ENCODE assay signal across 10 cellular contexts in the genomic region with DNA sequence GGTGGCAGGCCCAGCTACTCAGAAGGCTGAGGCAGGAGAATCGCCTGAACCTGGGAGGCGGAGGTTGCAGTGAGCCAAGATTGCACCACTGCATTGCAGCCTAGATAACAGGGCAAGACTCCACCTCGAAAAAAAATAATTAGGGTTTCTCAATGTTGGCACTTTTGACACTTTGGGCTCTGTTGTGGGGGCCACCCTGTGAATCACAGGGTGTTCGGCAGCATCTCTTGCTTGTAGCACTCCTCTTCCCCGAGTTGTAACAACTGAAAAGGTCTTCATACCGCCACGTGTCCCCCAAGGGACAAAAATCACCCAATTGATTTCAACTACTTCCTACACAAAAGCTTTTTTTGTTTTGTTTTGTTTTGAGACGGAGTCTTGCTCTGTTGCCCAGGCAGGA. TPM values are rescaled to one million over a fixed set of nuclear protein-coding genes. Genes with fewer than 3 reads are reported as not detected.
DNase-seq lines count a peak whose midpoint lies in the region; ATAC-seq and TF ChIP-seq lines count a peak whose summit lies in the region.
"Had no signal": no experiment of that assay in that cellular context is flagged by ENCODE, and none has a peak within 500 bp of the region (broad histone marks: within the 10 kb centered on the region; RNA-seq: fewer than 3 reads in every experiment).

No MANE protein-coding gene starts in this region.

- H3K4me1 ChIP-seq in BLaER1 (peaks cover 50% of the 10 kb centered on the region), MM.1S (ENCODE audit: low read length) (peaks cover 6% of the 10 kb centered on the region)

- 0 out of 2 replicates have a peak overlapping the region, but pooled peaks have one; percentile 17 for H3K4me3 ChIP-seq in BLaER1
- no peak overlapping the region for H3K4me3 ChIP-seq in MM.1S (ENCODE audit: low read length)

- H3K27ac Mint-ChIP-seq in activated B cell treated with CpG ODN at 0.5 μM for 24 hours = no peak overlapping the region

- H3F3A ChIP-seq in MM.1S (ENCODE audit: insufficient read depth, low read length) = no peaks in the 10 kb centered on the region

- intact Hi-C loops in activated B cell treated with CpG ODN at 0.5 μM for 24 hours (cut with micrococcal nuclease) = loop anchor here (1.0 to 5.0 kb wide), 8 partner anchors 29 to 608 kb away; a partner anchor contains a TSS

- no peaks in the 10 kb centered on the region for H3K36me3 Mint-ChIP-seq in activated B cell treated with CpG ODN at 0.5 μM for 24 hours (ENCODE audit: low read depth)

- peak overlapping the region; percentile 2; the same call in 1 of the 2 replicates for H3K9ac ChIP-seq in BLaER1
- H3K9ac ChIP-seq in MM.1S (ENCODE audit: low read length) = no peak overlapping the region

- POLR2A ChIA-PET in activated B cell treated with CpG ODN at 0.5 μM for 24 hours (lab: Charles Lee) = interaction anchor here (2.2 kb wide), 1 partner anchor 210 kb away, joined by 9 read pairs; no protein-coding TSS in a partner anchor

- no peaks in the 10 kb centered on the region for H3K9me2 ChIP-seq in MM.1S (replicated peaks; ENCODE audit: insufficient read depth, low read length)

- H3K36me3 ChIP-seq in BLaER1 = 0 out of 2 replicates have a peak, but pooled peaks cover 10% of the 10 kb centered on the region
- no peaks in the 10 kb centered on the region for H3K36me3 ChIP-seq in MM.1S (replicated peaks; ENCODE audit: insufficient read depth, low read length)

- H3K9me3 ChIP-seq in BLaER1 (no peaks in the 10 kb centered on the region), MM.1S (replicated peaks; ENCODE audit: insufficient read depth, low read length) (no peaks in the 10 kb centered on the region)

- H3K4me3 Mint-ChIP-seq in activated B cell treated with CpG ODN at 0.5 μM for 24 hours = peak overlapping the region; percentile 15
- H3K4me3 Mint-ChIP-seq: HFFc6 had no signal

- H3K27ac ChIP-seq in BLaER1 (peak overlapping the region; percentile 56), MM.1S (ENCODE audit: low read length) (no peak overlapping the region)
- H3K27ac ChIP-seq: C4-2B had no signal

- no peaks in the 10 kb centered on the region for H3K9me3 Mint-ChIP-seq in activated B cell treated with CpG ODN at 0.5 μM for 24 hours
- H3K9me3 Mint-ChIP-seq: HFFc6 had no signal

- TF ChIP-seq CTCF in MM.1S (IDR thresholded peaks at IDR 0.05; ENCODE audit: low read length) (no peak), activated B cell treated with CpG ODN at 0.5 μM for 24 hours (IDR thresholded peaks at IDR 0.05) (no peak)

- no peaks in the 10 kb centered on the region for H3K27me3 ChIP-seq in BLaER1
- no peaks in the 10 kb centered on the region for H3K27me3 ChIP-seq in MM.1S (replicated peaks; ENCODE audit: insufficient read depth, low read length)

- peak overlapping the region; percentile 59; the same call in 1 of the 2 replicates for H2AFZ ChIP-seq in MM.1S (ENCODE audit: low read length)

- H3K4me1 Mint-ChIP-seq in activated B cell treated with CpG ODN at 0.5 μM for 24 hours = peaks cover 21% of the 10 kb centered on the region

- ATAC-seq in activated B cell treated with CpG ODN at 0.5 μM for 24 hours (ENCODE audit: low read depth) (peak; percentile 38), left lobe of liver (peak; percentile 12), HG02759 (IDR thresholded peaks at IDR 0.05; ENCODE audit: unreplicated experiment) (no peak)

- CTCF ChIA-PET in activated B cell treated with CpG ODN at 0.5 μM for 24 hours (lab: Charles Lee) = interaction anchor here (0.8 to 5.3 kb wide), 17 partner anchors 15 to 608 kb away, joined by 3 to 87 read pairs (median 6); a partner anchor contains a TSS

- DNase-seq in MM.1S (no peak), activated B cell treated with CpG ODN at 0.5 μM for 24 hours (no peak), left lobe of liver (ENCODE audit: low spot score) (no peak), NCI-H82 treated with DMSO at 0.1 percent for 48 hours (lab: John Stamatoyannopoulos, UW; ENCODE audit: unreplicated experiment) (no peak), NCI-H1092 treated with DMSO at 0.1 percent for 48 hours (lab: John Stamatoyannopoulos, UW) (no peak)
- DNase-seq in activated effector memory CD4-positive, alpha-beta T cell treated with Interleukin-2 at 50 U/mL for 16 hours = no peak
- DNase-seq: HFFc6 had no signal

- peaks cover 40% of the 10 kb centered on the region for H3K27me3 Mint-ChIP-seq in activated B cell treated with CpG ODN at 0.5 μM for 24 hours

- no peaks in the 10 kb centered on the region for H3K79me2 ChIP-seq in MM.1S (ENCODE audit: low read length)

- H3K4me2 ChIP-seq in BLaER1 (peak overlapping the region; percentile 68), MM.1S (ENCODE audit: low read depth, low read length) (no peak overlapping the region)

- H4K20me1 ChIP-seq in BLaER1 = no peaks in the 10 kb centered on the region
- no peaks in the 10 kb centered on the region for H4K20me1 ChIP-seq in MM.1S (ENCODE audit: insufficient read depth, low read length)

RNA-seq across cellular contexts. Expression of a gene that starts 53.2 kb away (rescaled TPM):
- total RNA-seq in activated B cell treated with CpG ODN at 0.5 μM for 24 hours (41.2 and 46.0 TPM in 2 replicates), left lobe of liver (4.6 TPM)
